ENCODE assay signal across 8 cellular contexts in genomic region chr13:52450793-52451116, GRCh38. TPM values are rescaled to one million over a fixed set of nuclear protein-coding genes. Genes with fewer than 3 reads are reported as not detected.
A peak's percentile ranks its signal among the peaks of the same experiment; 100 is the strongest.
DNase-seq lines count a peak whose midpoint lies in the region; ATAC-seq and TF ChIP-seq lines count a peak whose summit lies in the region.

No MANE protein-coding gene starts in this region.

- H3K79me2 ChIP-seq in DND-41 (ENCODE audit: insufficient read depth, low read length): peaks cover 58% of the 10 kb centered on the region

- peak overlapping the region; percentile 96 for H3K9ac ChIP-seq in DND-41 (ENCODE audit: low read depth, low read length)

- H3K4me3 ChIP-seq in DND-41 (ENCODE audit: low read depth in 1 of 2, low read length in 2 of 2) (peak overlapping the region in 1 of 2 experiments; percentile 49; a peak in 2 of 4 replicates), RWPE2 (ENCODE audit: severe bottlenecking) (no peak overlapping the region), epithelial cell of proximal tubule (ENCODE audit: low read depth, low read length) (peak overlapping the region; percentile 38), psoas muscle (peak overlapping the region; percentile 91)

- ATAC-seq in DND-41 (ENCODE audit: insufficient read depth, low read depth) (no peak), RWPE2 (ENCODE audit: low read depth) (no peak), psoas muscle (no peak)

- peak overlapping the region; percentile 76 for H3K4me2 ChIP-seq in DND-41 (ENCODE audit: insufficient read depth, low read length)

- H3K4me1 ChIP-seq in DND-41 (ENCODE audit: insufficient read depth, low read length) (peaks cover 48% of the 10 kb centered on the region), RWPE2 (ENCODE audit: insufficient read depth, poor library complexity, severe bottlenecking) (peaks cover 41% of the 10 kb centered on the region), psoas muscle (peaks cover 28% of the 10 kb centered on the region)

- intact Hi-C loops in psoas muscle (cut with DNase I): loop anchor here (2.0 to 10.0 kb wide), 6 partner anchors 104 to 446 kb away; partner anchors contain the start of gene SUGT1 (in 2 of the 2)

- peak overlapping the region; percentile 84 for H2AFZ ChIP-seq in DND-41 (ENCODE audit: low read depth, low read length)

- H3K9me3 ChIP-seq in DND-41 (ENCODE audit: insufficient read depth, low read length, severe bottlenecking) (no peaks in the 10 kb centered on the region), RWPE2 (ENCODE audit: severe bottlenecking) (no peaks in the 10 kb centered on the region), psoas muscle (no peaks in the 10 kb centered on the region)

- 10 to 11% (median 10%) methylated on average over 7 to 8 of the region's 8 CpGs for WGBS in psoas muscle, 3 donors

- H3K27ac ChIP-seq in DND-41 (ENCODE audit: low read length) (0 out of 2 replicates have a peak overlapping the region, but pooled peaks have one; percentile 37), RWPE2 (ENCODE audit: poor library complexity, severe bottlenecking) (peak overlapping the region; percentile 74), psoas muscle (peak overlapping the region; percentile 99)

- no peaks in the 10 kb centered on the region for H3K27me3 ChIP-seq in DND-41 (ENCODE audit: insufficient read depth, low read length, poor library complexity)
- H3K27me3 ChIP-seq in RWPE2 (ENCODE audit: insufficient read depth, poor library complexity, severe bottlenecking): no peaks in the 10 kb centered on the region
- H3K27me3 ChIP-seq in psoas muscle (ENCODE audit: insufficient read depth in 3 of 3, low read length in 2 of 3): no peaks in the 10 kb centered on the region

- DNase-seq in DND-41: no peak
- DNase-seq in RWPE2 (ENCODE audit: low spot score): no peak
- no peak for DNase-seq in epithelial cell of proximal tubule (ENCODE audit: low read depth)
- no peak for DNase-seq in psoas muscle
- DNase-seq in HEK293T (ENCODE audit: extremely low spot score): no peak
- DNase-seq in RKO (ENCODE audit: low spot score): no peak
- no peak for DNase-seq in activated gamma-delta T cell (lab: John Stamatoyannopoulos, UW)
- no peak for DNase-seq in ecto neural progenitor cell (ENCODE audit: low spot score)

- H3K36me3 ChIP-seq in DND-41 (ENCODE audit: insufficient read depth, low read length): peaks cover 27% of the 10 kb centered on the region
- peaks cover 17% of the 10 kb centered on the region for H3K36me3 ChIP-seq in RWPE2 (ENCODE audit: low read depth)
- H3K36me3 ChIP-seq in psoas muscle (ENCODE audit: insufficient read depth in 1 of 2, low read depth in 1 of 2): no peaks in the 10 kb centered on the region

- POLR2A ChIA-PET in HEK293T (lab: Yijun Ruan, JAX): interaction anchor here (0.8 to 1.5 kb wide), 2 partner anchors 12 to 23 kb away, joined by 3 read pairs; no protein-coding TSS in a partner anchor

- TF ChIP-seq CTCF in DND-41 (IDR thresholded peaks at IDR 0.05; ENCODE audit: borderline replicate concordance, extremely low read depth, low read length, poor library complexity, severe bottlenecking) (no peak), RWPE2 (IDR thresholded peaks at IDR 0.05; ENCODE audit: poor library complexity, severe bottlenecking) (peak; percentile 94), epithelial cell of proximal tubule (conservative IDR thresholded peaks at IDR 0.05; ENCODE audit: low read depth, low read length) (no peak), psoas muscle (IDR thresholded peaks at IDR 0.05) (no peak)

- H4K20me1 ChIP-seq in DND-41 (ENCODE audit: insufficient read depth, low read length): peaks cover 18% of the 10 kb centered on the region; the same call in 1 of the 2 replicates

- CTCF ChIA-PET in HEK293T (lab: Yijun Ruan, JAX): interaction anchor here (0.6 to 1.8 kb wide), 14 partner anchors 9 to 323 kb away, joined by 3 to 11 read pairs (median 4); partner anchors contain the start of genes NEK3 and THSD1

TF ChIP-seq in HEK293T, 16 proteins besides CTCF, POLR2A, EP300 and RAD21:
- no peak for TF ChIP-seq L3MBTL2 (conservative IDR thresholded peaks at IDR 0.05)
- TF ChIP-seq FOXM1 (IDR thresholded peaks at IDR 0.05; ENCODE audit: borderline replicate concordance): no peak
- no peak for TF ChIP-seq ARNT (IDR thresholded peaks at IDR 0.05)
- TF ChIP-seq BHLHE40 (IDR thresholded peaks at IDR 0.05; ENCODE audit: borderline replicate concordance): no peak
- no peak for TF ChIP-seq HDGF (IDR thresholded peaks at IDR 0.05; ENCODE audit: borderline replicate concordance)
- TF ChIP-seq ZNF384 (IDR thresholded peaks at IDR 0.05): no peak
- TF ChIP-seq SP1 (IDR thresholded peaks at IDR 0.05): no peak
- TF ChIP-seq PKNOX1 (IDR thresholded peaks at IDR 0.05): no peak
- no peak for TF ChIP-seq CTBP1 (IDR thresholded peaks at IDR 0.05; ENCODE audit: borderline replicate concordance)
- no peak for TF ChIP-seq ELF4 (IDR thresholded peaks at IDR 0.05)
- TF ChIP-seq SUZ12 (IDR thresholded peaks at IDR 0.05): no peak
- TF ChIP-seq LEF1 (IDR thresholded peaks at IDR 0.05; ENCODE audit: borderline replicate concordance): no peak
- no peak for TF ChIP-seq FOXK2 (IDR thresholded peaks at IDR 0.05)
- no peak for TF ChIP-seq TARDBP (IDR thresholded peaks at IDR 0.05)
- no peak for TF ChIP-seq NFRKB (IDR thresholded peaks at IDR 0.05)
- no peak for TF ChIP-seq FOXA1 (IDR thresholded peaks at IDR 0.05)

RNA-seq across cellular contexts. Expression of gene VPS36, which starts 0.3 kb away (rescaled TPM):
- 15.8 and 26.8 TPM in 2 replicates for total RNA-seq in epithelial cell of proximal tubule
- total RNA-seq in psoas muscle: 10 to 100 TPM; 28.5 to 35.2 (median 31.3) TPM
- polyA plus RNA-seq in psoas muscle: 10 to 100 TPM; 15.5 to 29.2 (median 19.4) TPM

RNA-seq across cellular contexts. Expression of gene CKAP2, which starts 4.5 kb away (rescaled TPM):
- total RNA-seq in epithelial cell of proximal tubule (53.6 and 68.9 TPM in 2 replicates), psoas muscle (1 to 10 TPM; 1.7 to 8.0 (median 4.2) TPM)
- 1 to 10 TPM; 1.1 to 5.4 (median 1.1) TPM for polyA plus RNA-seq in psoas muscle

RNA-seq across cellular contexts. Expression of gene THSD1, which starts 44.8 kb away (rescaled TPM):
- total RNA-seq in epithelial cell of proximal tubule (10.2 and 19.2 TPM in 2 replicates), psoas muscle (1 to 10 TPM; 2.5 to 5.6 (median 4.5) TPM)
- 1 to 10 TPM; 2.0 to 3.2 (median 2.5) TPM for polyA plus RNA-seq in psoas muscle

Comparison
In these comparisons a context has a peak if more than half of its experiments do, and no peak if none do; other contexts are left out.
1. H3K27ac ChIP-seq: peak in every context shown above with its lines; median percentile 99 in psoas muscle; 74 in RWPE2; 37 in DND-41.